Comparison of ENCODE assay signal across 5 cellular contexts in genomic region chr4:13109536-13109935, GRCh38.
"Had no signal": no experiment of that assay in that cellular context is flagged by ENCODE, and none has a peak within 500 bp of the region (broad histone marks: within the 10 kb centered on the region; RNA-seq: fewer than 3 reads in every experiment).

No MANE protein-coding gene starts in this region.

- H3K4me3 Mint-ChIP-seq: GM23338, H9, IgD-negative memory B cell had no signal

- DNase-seq: H9, HCEC 1CT had no signal

- H3K4me3 ChIP-seq: GM23338 had no signal

- H2AFZ ChIP-seq: GM23338 had no signal

- H3K36me3 Mint-ChIP-seq: IgD-negative memory B cell had no signal

- ATAC-seq: GM23338, HepG2 had no signal

- H3K4me1 Mint-ChIP-seq: GM23338, IgD-negative memory B cell had no signal

- H3K27me3 Mint-ChIP-seq: IgD-negative memory B cell had no signal

- H3K4me2 ChIP-seq: GM23338 had no signal

- H3K27ac Mint-ChIP-seq: GM23338, IgD-negative memory B cell had no signal
